Comparison of ENCODE assay signal across 11 cellular contexts in genomic region chr15:95307115-95307514, GRCh38.
"Had no signal": no experiment of that assay in that cellular context is flagged by ENCODE, and none has a peak within 500 bp of the region (broad histone marks: within the 10 kb centered on the region; RNA-seq: fewer than 3 reads in every experiment).

No MANE protein-coding gene starts in this region.

- H3K4me2 ChIP-seq: GM23338 had no signal

- FAIRE-seq: H1, H54 had no signal

- DNase-seq: GM23248, GOT3, H7, H9, HCEC 1CT, HFFc6 had no signal

- H3K9me3 ChIP-seq: HAP-1 had no signal

- H3K4me3 ChIP-seq: GM23248, GM23338, HAP-1 had no signal

- ATAC-seq: GM23338, HCT116 had no signal

- H3K4me1 ChIP-seq: HAP-1 had no signal

- H3K27ac ChIP-seq: GM23248 had no signal

- H3K36me3 ChIP-seq: HAP-1 had no signal
